ENCODE assay signal across 10 cellular contexts in the genomic region with DNA sequence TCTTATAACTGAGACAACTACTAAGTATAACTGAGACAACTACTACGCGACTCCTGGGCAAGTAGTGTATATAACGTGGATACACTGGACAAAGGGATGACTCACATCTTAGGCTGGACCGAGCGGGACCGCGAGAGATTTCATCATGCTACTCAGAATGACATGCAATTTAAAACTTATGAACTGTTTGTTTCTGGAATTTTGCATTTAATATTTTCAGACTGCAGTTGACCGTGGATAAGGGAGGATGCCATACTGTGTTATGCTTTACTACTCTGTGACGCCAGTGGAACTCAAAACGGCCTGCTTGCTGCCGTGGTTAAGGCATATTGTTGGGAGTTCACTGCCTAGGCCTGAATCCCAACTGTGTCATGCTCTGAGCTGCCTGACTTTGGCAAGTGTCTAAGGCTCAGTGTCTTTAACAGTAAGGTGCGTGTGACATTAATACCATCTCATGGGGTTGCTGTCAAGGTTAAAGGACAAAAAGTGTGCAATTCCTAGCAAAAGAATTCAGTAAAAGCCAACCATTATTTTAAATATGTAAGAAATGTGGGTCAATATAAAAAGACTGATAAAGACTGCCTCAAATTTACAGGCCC.
DNase-seq lines count a peak whose midpoint lies in the region; ATAC-seq and TF ChIP-seq lines count a peak whose summit lies in the region.
"Had no signal": no experiment of that assay in that cellular context is flagged by ENCODE, and none has a peak within 500 bp of the region (broad histone marks: within the 10 kb centered on the region; RNA-seq: fewer than 3 reads in every experiment).

No MANE protein-coding gene starts in this region.

- intact Hi-C loops in activated CD4-positive, alpha-beta memory T cell treated with anti-CD3 and anti-CD28 coated beads for 36 hours (cut with micrococcal nuclease), result no loop called here
- intact Hi-C loops in esophagus squamous epithelium (cut with DNase I), result no loop called here

- WGBS in esophagus squamous epithelium, 2 donors, result 23 to 41% methylated on average over 12 of the region's 12 CpGs
- 46% methylated on average over 12 of the region's 12 CpGs for WGBS in smooth muscle cell (ENCODE audit: low lambda C conversion rate)

- no peak overlapping the region for H2AFZ ChIP-seq in smooth muscle cell (ENCODE audit: low read depth)

- H3F3A ChIP-seq in smooth muscle cell (ENCODE audit: low read depth), result peaks cover 10% of the 10 kb centered on the region

- H3K4me3 ChIP-seq in esophagus squamous epithelium (no peak overlapping the region), smooth muscle cell (no peak overlapping the region)
- H3K4me3 ChIP-seq: heart left ventricle, right atrium auricular region had no signal

- TF ChIP-seq CTCF in esophagus squamous epithelium (IDR thresholded peaks at IDR 0.05) (no peak), smooth muscle cell (IDR thresholded peaks at IDR 0.05; ENCODE audit: borderline replicate concordance, insufficient read depth, poor library complexity, severe bottlenecking) (no peak)

- no peaks in the 10 kb centered on the region for H3K79me2 ChIP-seq in smooth muscle cell (ENCODE audit: low read depth)

- no peak for TF ChIP-seq POLR2A in esophagus squamous epithelium (IDR thresholded peaks at IDR 0.05)

- H3K9me3 ChIP-seq in esophagus squamous epithelium (no peaks in the 10 kb centered on the region), smooth muscle cell (replicated peaks; ENCODE audit: low read depth) (no peaks in the 10 kb centered on the region)
- H3K9me3 ChIP-seq: heart left ventricle, right atrium auricular region had no signal

- H3K27ac ChIP-seq in esophagus squamous epithelium (peak overlapping the region in 3 of 4 donors; percentile 34 to 70 (median 52)), smooth muscle cell (ENCODE audit: low read depth) (peak overlapping the region; percentile 18)
- H3K27ac ChIP-seq: right atrium auricular region had no signal

- no peak overlapping the region for H3K4me3 Mint-ChIP-seq in activated CD4-positive, alpha-beta memory T cell treated with anti-CD3 and anti-CD28 coated beads, Interleukin-2, amount 10 ng/mL, durations not matched to agents 7 days and 5 days
- no peak overlapping the region for H3K4me3 Mint-ChIP-seq in activated CD4-positive, alpha-beta memory T cell treated with anti-CD3 and anti-CD28 coated beads for 36 hours
- H3K4me3 Mint-ChIP-seq in T-cell, result no peak overlapping the region

- no peak for ATAC-seq in T-cell (replicated peaks in 1 of 4)
- ATAC-seq in HG02938 (IDR thresholded peaks at IDR 0.05; ENCODE audit: unreplicated experiment), result no peak
- ATAC-seq in HG03460 (IDR thresholded peaks at IDR 0.05; ENCODE audit: unreplicated experiment), result no peak
- ATAC-seq: heart left ventricle had no signal

- H3K27me3 ChIP-seq in esophagus squamous epithelium, result no peaks in the 10 kb centered on the region
- no peaks in the 10 kb centered on the region for H3K27me3 ChIP-seq in smooth muscle cell (ENCODE audit: low read depth)
- H3K27me3 ChIP-seq: heart left ventricle, right atrium auricular region had no signal

- H4K20me1 ChIP-seq in smooth muscle cell (ENCODE audit: low read depth), result no peaks in the 10 kb centered on the region

- H3K9me3 Mint-ChIP-seq in activated CD4-positive, alpha-beta memory T cell treated with anti-CD3 and anti-CD28 coated beads, Interleukin-2, amount 10 ng/mL, durations not matched to agents 7 days and 5 days, result no peaks in the 10 kb centered on the region
- no peaks in the 10 kb centered on the region for H3K9me3 Mint-ChIP-seq in activated CD4-positive, alpha-beta memory T cell treated with anti-CD3 and anti-CD28 coated beads for 36 hours
- H3K9me3 Mint-ChIP-seq in T-cell, result no peaks in the 10 kb centered on the region

- no peaks in the 10 kb centered on the region for H3K27me3 Mint-ChIP-seq in activated CD4-positive, alpha-beta memory T cell treated with anti-CD3 and anti-CD28 coated beads, Interleukin-2, amount 10 ng/mL, durations not matched to agents 7 days and 5 days
- no peaks in the 10 kb centered on the region for H3K27me3 Mint-ChIP-seq in activated CD4-positive, alpha-beta memory T cell treated with anti-CD3 and anti-CD28 coated beads for 36 hours
- H3K27me3 Mint-ChIP-seq in T-cell, result no peaks in the 10 kb centered on the region

- peaks cover 33% of the 10 kb centered on the region for H3K4me1 Mint-ChIP-seq in activated CD4-positive, alpha-beta memory T cell treated with anti-CD3 and anti-CD28 coated beads, Interleukin-2, amount 10 ng/mL, durations not matched to agents 7 days and 5 days
- H3K4me1 Mint-ChIP-seq in activated CD4-positive, alpha-beta memory T cell treated with anti-CD3 and anti-CD28 coated beads for 36 hours (ENCODE audit: low read depth), result peaks cover 36% of the 10 kb centered on the region
- peaks cover 57 to 66% (median 58%) of the 10 kb centered on the region in 3 donors for H3K4me1 Mint-ChIP-seq in T-cell

- peak overlapping the region; percentile 27 for H3K4me2 ChIP-seq in smooth muscle cell

- no peak overlapping the region for H3K9ac ChIP-seq in smooth muscle cell (ENCODE audit: low read depth)

- peak overlapping the region; percentile 13 for H3K27ac Mint-ChIP-seq in activated CD4-positive, alpha-beta memory T cell treated with anti-CD3 and anti-CD28 coated beads, Interleukin-2, amount 10 ng/mL, durations not matched to agents 7 days and 5 days
- H3K27ac Mint-ChIP-seq in activated CD4-positive, alpha-beta memory T cell treated with anti-CD3 and anti-CD28 coated beads for 36 hours, result no peak overlapping the region
- peak overlapping the region; percentile 86 to 90 for H3K27ac Mint-ChIP-seq in T-cell

- CTCF ChIA-PET in activated CD4-positive, alpha-beta memory T cell treated with anti-CD3 and anti-CD28 coated beads, Interleukin-2, amount 10 ng/mL, durations not matched to agents 7 days and 5 days (lab: Charles Lee), result interaction anchor here (1.0 kb wide), 1 partner anchor 8 kb away, joined by 3 read pairs; no protein-coding TSS in a partner anchor
- CTCF ChIA-PET in activated CD4-positive, alpha-beta memory T cell treated with anti-CD3 and anti-CD28 coated beads for 36 hours (lab: Charles Lee), result no interaction called here
- CTCF ChIA-PET in T-cell (lab: Charles Lee), result interaction anchor here in 1 of 2 donors (0.5 kb wide), 1 partner anchor 68 kb away, joined by 3 read pairs; no protein-coding TSS in a partner anchor

- no peaks in the 10 kb centered on the region for H3K36me3 ChIP-seq in esophagus squamous epithelium
- H3K36me3 ChIP-seq in smooth muscle cell (ENCODE audit: low read depth), result no peaks in the 10 kb centered on the region
- H3K36me3 ChIP-seq: right atrium auricular region had no signal

- DNase-seq in activated CD4-positive, alpha-beta memory T cell treated with anti-CD3 and anti-CD28 coated beads, Interleukin-2, amount 10 ng/mL, durations not matched to agents 7 days and 5 days, result no peak
- no peak for DNase-seq in activated CD4-positive, alpha-beta memory T cell treated with anti-CD3 and anti-CD28 coated beads for 36 hours
- DNase-seq in T-cell (no peak), esophagus squamous epithelium (lab: John Stamatoyannopoulos, UW) (no peak), smooth muscle cell (lab: John Stamatoyannopoulos, UW; ENCODE audit: unreplicated experiment) (no peak), NCI-H748 treated with DMSO at 0.1 percent for 48 hours (lab: John Stamatoyannopoulos, UW) (no peak)
- DNase-seq: heart left ventricle had no signal

- POLR2A ChIA-PET in activated CD4-positive, alpha-beta memory T cell treated with anti-CD3 and anti-CD28 coated beads, Interleukin-2, amount 10 ng/mL, durations not matched to agents 7 days and 5 days (lab: Charles Lee), result no interaction called here
- POLR2A ChIA-PET in activated CD4-positive, alpha-beta memory T cell treated with anti-CD3 and anti-CD28 coated beads for 36 hours (lab: Charles Lee), result no interaction called here
- POLR2A ChIA-PET in T-cell (lab: Charles Lee), result no interaction called here

- H3K36me3 Mint-ChIP-seq in activated CD4-positive, alpha-beta memory T cell treated with anti-CD3 and anti-CD28 coated beads, Interleukin-2, amount 10 ng/mL, durations not matched to agents 7 days and 5 days (ENCODE audit: low read depth), result peaks cover 55% of the 10 kb centered on the region
- H3K36me3 Mint-ChIP-seq in activated CD4-positive, alpha-beta memory T cell treated with anti-CD3 and anti-CD28 coated beads for 36 hours, result peaks cover 38% of the 10 kb centered on the region
- H3K36me3 Mint-ChIP-seq in T-cell, result peaks cover 41% of the 10 kb centered on the region

- H3K4me1 ChIP-seq in esophagus squamous epithelium (peaks cover 13 to 65% (median 44%) of the 10 kb centered on the region in 3 donors), smooth muscle cell (ENCODE audit: low read depth) (no peaks in the 10 kb centered on the region)
